9 cellular contexts compared by ENCODE assay signal in the genomic region with DNA sequence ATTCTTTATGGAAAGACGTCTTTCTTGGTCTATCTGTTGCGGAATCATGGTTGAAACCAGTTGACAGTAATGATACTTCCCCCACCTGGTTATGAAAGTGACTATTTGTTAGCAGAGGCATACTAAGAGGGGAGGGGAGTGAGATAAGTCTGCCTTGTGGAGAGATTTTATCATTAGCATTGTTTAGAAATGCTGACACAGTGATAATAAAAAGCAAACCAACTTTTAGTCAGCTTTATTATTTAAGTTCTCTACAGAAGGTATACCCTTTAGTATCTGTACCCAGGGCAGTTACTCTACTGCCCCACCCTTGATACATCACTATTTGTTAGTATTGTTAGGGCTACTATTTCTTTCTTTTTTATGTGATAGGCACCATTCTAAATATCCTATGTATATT. TPM values are rescaled to one million over a fixed set of nuclear protein-coding genes. Genes with fewer than 3 reads are reported as not detected.
"Had no signal": no experiment of that assay in that cellular context is flagged by ENCODE, and none has a peak within 500 bp of the region (broad histone marks: within the 10 kb centered on the region; RNA-seq: fewer than 3 reads in every experiment).

No MANE protein-coding gene starts in this region.

- FAIRE-seq: G401.6, GM12878, GM12891, GM12892, GM18507, GM19239 had no signal

- ATAC-seq: GM12878 had no signal

- H3K4me3 ChIP-seq: GM12878 had no signal

- DNase-seq: GDM1, GF-D8 had no signal

RNA-seq across cellular contexts. Expression of a gene that starts 26.9 kb away (rescaled TPM):
- total RNA-seq: G401, GM12878 had no signal
